Comparison of ENCODE assay signal across 8 cellular contexts in genomic region chr7:26202019-26202985, GRCh38. TPM values are rescaled to one million over a fixed set of nuclear protein-coding genes. Genes with fewer than 3 reads are reported as not detected.
DNase-seq lines count a peak whose midpoint lies in the region; ATAC-seq, FAIRE-seq and TF ChIP-seq lines count a peak whose summit lies in the region.

No MANE protein-coding gene starts in this region.

- intact Hi-C loops in HepG2 (cut with micrococcal nuclease; ENCODE audit: unreplicated experiment) = loop anchor here (5.0 kb wide), 3 partner anchors 90 to 165 kb away; partner anchors contain the start of gene SNX10

- TF ChIP-seq EP300 in HepG2 (IDR thresholded peaks at IDR 0.05; ENCODE audit: low read depth in 2 of 2, low read length in 2 of 2) (no peak), HepG2 (CRISPR knock-in tag; IDR thresholded peaks at IDR 0.05; ENCODE audit: borderline replicate concordance) (no peak)

- peaks cover 61% of the 10 kb centered on the region for H4K20me1 ChIP-seq in HepG2 (ENCODE audit: insufficient read depth, low read length)

- no peaks in the 10 kb centered on the region; a peak in 1 of 5 replicates for H3K27me3 ChIP-seq in HepG2 (ENCODE audit: control insufficient read depth in 1 of 2, insufficient read depth in 2 of 2, low read length in 2 of 2)

- peak overlapping the region; percentile 91 to 99 (median 98) for H3K4me3 ChIP-seq in HepG2 (replicated peaks in 1 of 3; ENCODE audit: insufficient read depth in 1 of 3, low read depth in 2 of 3, low read length in 3 of 3)

- no peaks in the 10 kb centered on the region for H3K9me3 ChIP-seq in HepG2 (ENCODE audit: low read length)

- POLR2A ChIA-PET in HepG2 (lab: Yijun Ruan, JAX) = interaction anchor here (1.1 to 5.8 kb wide), 9 partner anchors 8 to 160 kb away, joined by 4 to 40 read pairs (median 7); partner anchors contain the start of gene NFE2L3

- in situ Hi-C loops in KBM-7 (cut with MboI; ENCODE audit: low pct_unique_long_range_greater_than_20kb, low sequenced_read_pairs) = no loop called here
- in situ Hi-C loops in HepG2 (cut with HindIII; ENCODE audit: extremely low pct_ligation_motif_present, low pct_unique_long_range_greater_than_20kb) = loop anchor here (10.0 kb wide), 1 partner anchor 162 kb away; no protein-coding TSS in a partner anchor

- TF ChIP-seq CTCF in HepG2 (CRISPR knock-in tag; IDR thresholded peaks at IDR 0.05) = no peak

- BruUV-seq in HepG2 (replicated peaks; lab: Mats Ljungman, UMichigan) = no TSS peak

- H3K79me2 ChIP-seq in HepG2 (ENCODE audit: insufficient read depth, low read length) = peaks cover 89% of the 10 kb centered on the region

- FAIRE-seq in HepG2 (lab: Jason Lieb, UNC) (no peak), GM12891 (lab: Jason Lieb, UNC) (no peak)

- peaks cover 35% of the 10 kb centered on the region for H3K4me1 ChIP-seq in HepG2 (ENCODE audit: insufficient read depth, low read length)

- DNase-seq in activated T-cell treated with anti-CD3 and anti-CD28 coated beads for 1 hour (ENCODE audit: low read depth) = peak; percentile 53
- DNase-seq in activated T-cell treated with anti-CD3 and anti-CD28 coated beads, Interleukin-2, amount 50 U/mL, for 1 hour = no peak
- DNase-seq in KBM-7 = peak; percentile 69
- peak; percentile 32 for DNase-seq in activated CD4-positive, CD25-positive, alpha-beta regulatory T cell treated with anti-CD3 and anti-CD28 coated beads, Interleukin-2, amount 50 U/mL, for 16 hours (ENCODE audit: low read depth, low spot score)
- DNase-seq in HepG2 (ENCODE audit: low spot score) = no peak
- DNase-seq in stimulated activated CD4-positive, alpha-beta T cell treated with anti-CD3 and anti-CD28 coated beads, Interleukin-2, amount 100 ng/mL, for 24 hours = peak; percentile 71 to 76
- DNase-seq in GM12891 (ENCODE audit: insufficient read length, low spot score) = no peak

- WGBS in HepG2 (ENCODE audit: low lambda C conversion rate) = 1% methylated on average over 16 of the region's 68 CpGs

- TF ChIP-seq RAD21 in HepG2 (CRISPR knock-in tag; IDR thresholded peaks at IDR 0.05) = peak; percentile 8; the same call in 1 of the 2 replicates

- peak; percentile 37 for ATAC-seq in HepG2

- H3K36me3 ChIP-seq in HepG2 (replicated peaks in 1 of 2; ENCODE audit: control insufficient read depth in 1 of 2, insufficient read depth in 2 of 2, low read length in 2 of 2) = peaks cover 4 to 20% of the 10 kb centered on the region in 2 experiments

- H3K27ac ChIP-seq in cingulate gyrus (ENCODE audit: low read depth, low read length) = peak overlapping the region; percentile 100
- H3K27ac ChIP-seq in HepG2 (ENCODE audit: extremely low read length, insufficient read depth, low read length) = peak overlapping the region; percentile 99

- peak overlapping the region; percentile 98 for H3K9ac ChIP-seq in HepG2 (ENCODE audit: insufficient read depth, low read depth, low read length)

- H2AFZ ChIP-seq in HepG2 (ENCODE audit: low read length) = no peak overlapping the region

- peak overlapping the region; percentile 87 for H3K4me2 ChIP-seq in HepG2 (ENCODE audit: low read depth, low read length)

- TF ChIP-seq POLR2A in HepG2 (IDR thresholded peaks at IDR 0.05; ENCODE audit: insufficient read depth in 1 of 2, low read depth in 2 of 2, low read length in 2 of 2) (peak in 1 of 2 experiments; percentile 35; a peak in 2 of 4 replicates), GM12891 (IDR thresholded peaks at IDR 0.05; ENCODE audit: low read depth, low read length) (no peak)

- CTCF ChIA-PET in HepG2 (lab: Yijun Ruan, JAX; ENCODE audit: low intra/inter-chr PET ratio, low total read pairs) = no interaction called here

TF ChIP-seq in HepG2, 621 proteins besides CTCF, POLR2A, EP300 and RAD21 (continues in another document):
- TF ChIP-seq ZBTB7A (CRISPR knock-in tag; IDR thresholded peaks at IDR 0.05) (no peak), FOSL2 (CRISPR knock-in tag; IDR thresholded peaks at IDR 0.05) (no peak)

TF ChIP-seq in GM12891, 5 proteins besides CTCF, POLR2A, EP300 and RAD21 (continues in another document):
- no peak for TF ChIP-seq POLR2AphosphoS5 (IDR thresholded peaks at IDR 0.05; ENCODE audit: low read depth, low read length)
- TF ChIP-seq TAF1 (IDR thresholded peaks at IDR 0.05; ENCODE audit: low read depth, low read length) = no peak
- no peak for TF ChIP-seq POU2F2 (IDR thresholded peaks at IDR 0.05; ENCODE audit: low read depth, low read length)

RNA-seq across cellular contexts. Expression of gene CBX3, which starts 0.8 kb away (rescaled TPM):
- total RNA-seq in HepG2 (2016; rRNA removed; fragmentation: Illumina TruSeq; extraction: Trizol) = 249 and 355 TPM in 2 replicates
- 79.1 and 86.5 TPM in 2 replicates for total RNA-seq in HepG2 (2016; cell fraction: cytosol; rRNA removed; fragmentation: Illumina TruSeq; extraction: Trizol; ENCODE audit: low read depth)
- total RNA-seq in HepG2 (2016; cell fraction: insoluble cytoplasmic fraction; rRNA removed; fragmentation: Illumina TruSeq; extraction: Trizol) = 257 and 354 TPM in 2 replicates
- total RNA-seq in HepG2 (2016; cell fraction: membrane; rRNA removed; fragmentation: Illumina TruSeq; extraction: Trizol) = 129 and 141 TPM in 2 replicates
- total RNA-seq in HepG2 (2016; cell fraction: nucleus; rRNA removed; fragmentation: Illumina TruSeq; extraction: Trizol) = 151 and 169 TPM in 2 replicates
- polyA plus RNA-seq in HepG2 (2011; rRNA removed) = 36.3 and 53.9 TPM in 2 replicates
- polyA plus RNA-seq in HepG2 (2011; cell fraction: cytosol; rRNA removed) = 17.4 and 18.2 TPM in 2 replicates
- 60.4 and 70.5 TPM in 2 replicates for polyA plus RNA-seq in HepG2 (2011; cell fraction: nucleus; rRNA removed)
- 123 and 165 TPM in 2 replicates for polyA plus RNA-seq in HepG2 (2012)
- polyA plus RNA-seq in HepG2 (2016; cell fraction: cytosol; fragmentation: Illumina TruSeq; extraction: Trizol; ENCODE audit: low read depth) = 76.0 and 83.8 TPM in 2 replicates
- 424 and 453 TPM in 2 replicates for polyA plus RNA-seq in HepG2 (2016; cell fraction: insoluble cytoplasmic fraction; fragmentation: Illumina TruSeq; extraction: Trizol; ENCODE audit: low read depth)
- polyA plus RNA-seq in HepG2 (2016; cell fraction: membrane; fragmentation: Illumina TruSeq; extraction: Trizol; ENCODE audit: low read depth) = 117 TPM in 2 replicates
- 228 and 229 TPM in 2 replicates for polyA plus RNA-seq in HepG2 (2016; cell fraction: nucleus; fragmentation: Illumina TruSeq; extraction: Trizol; ENCODE audit: insufficient read depth, low read depth)
- 10.5 and 24.1 TPM in 2 replicates for polyA minus RNA-seq in HepG2 (2011; rRNA and poly(A)+ RNA removed; ENCODE audit: low replicate concordance)
- 15.5 and 20.0 TPM in 2 replicates for polyA minus RNA-seq in HepG2 (2011; cell fraction: cytosol; rRNA and poly(A)+ RNA removed)
- 110 and 122 TPM in 2 replicates for polyA minus RNA-seq in HepG2 (2011; cell fraction: nucleus; rRNA and poly(A)+ RNA removed)
- 172 TPM for polyA plus RNA-seq in GM12891 (2012; ENCODE audit: low read depth, missing spikeins)

RNA-seq across cellular contexts. Expression of gene HNRNPA2B1, which starts 1.8 kb away (rescaled TPM):
- total RNA-seq in HepG2 (2016; rRNA removed; fragmentation: Illumina TruSeq; extraction: Trizol) = 412 and 636 TPM in 2 replicates
- 31.5 and 36.0 TPM in 2 replicates for total RNA-seq in HepG2 (2016; cell fraction: cytosol; rRNA removed; fragmentation: Illumina TruSeq; extraction: Trizol; ENCODE audit: low read depth)
- 434 and 632 TPM in 2 replicates for total RNA-seq in HepG2 (2016; cell fraction: insoluble cytoplasmic fraction; rRNA removed; fragmentation: Illumina TruSeq; extraction: Trizol)
- 69.3 and 71.5 TPM in 2 replicates for total RNA-seq in HepG2 (2016; cell fraction: membrane; rRNA removed; fragmentation: Illumina TruSeq; extraction: Trizol)
- 305 and 307 TPM in 2 replicates for total RNA-seq in HepG2 (2016; cell fraction: nucleus; rRNA removed; fragmentation: Illumina TruSeq; extraction: Trizol)
- polyA plus RNA-seq in HepG2 (2011; rRNA removed) = 144 and 193 TPM in 2 replicates
- polyA plus RNA-seq in HepG2 (2011; cell fraction: cytosol; rRNA removed) = 105 and 119 TPM in 2 replicates
- polyA plus RNA-seq in HepG2 (2011; cell fraction: nucleus; rRNA removed) = 173 and 254 TPM in 2 replicates
- 348 and 727 TPM in 2 replicates for polyA plus RNA-seq in HepG2 (2012)
- 50.3 and 54.5 TPM in 2 replicates for polyA plus RNA-seq in HepG2 (2016; cell fraction: cytosol; fragmentation: Illumina TruSeq; extraction: Trizol; ENCODE audit: low read depth)
- polyA plus RNA-seq in HepG2 (2016; cell fraction: insoluble cytoplasmic fraction; fragmentation: Illumina TruSeq; extraction: Trizol; ENCODE audit: low read depth) = 1,958 and 2,163 TPM in 2 replicates
- 95.2 and 104 TPM in 2 replicates for polyA plus RNA-seq in HepG2 (2016; cell fraction: membrane; fragmentation: Illumina TruSeq; extraction: Trizol; ENCODE audit: low read depth)
- 1,155 and 1,186 TPM in 2 replicates for polyA plus RNA-seq in HepG2 (2016; cell fraction: nucleus; fragmentation: Illumina TruSeq; extraction: Trizol; ENCODE audit: insufficient read depth, low read depth)
- 47.8 and 128 TPM in 2 replicates for polyA minus RNA-seq in HepG2 (2011; rRNA and poly(A)+ RNA removed; ENCODE audit: low replicate concordance)
- 103 and 153 TPM in 2 replicates for polyA minus RNA-seq in HepG2 (2011; cell fraction: cytosol; rRNA and poly(A)+ RNA removed)
- polyA minus RNA-seq in HepG2 (2011; cell fraction: nucleus; rRNA and poly(A)+ RNA removed) = 372 and 389 TPM in 2 replicates
- polyA plus RNA-seq in GM12891 (2012; ENCODE audit: low read depth, missing spikeins) = 848 TPM

RNA-seq across cellular contexts. Expression of gene NFE2L3, which starts 50.3 kb away (rescaled TPM):
- total RNA-seq in HepG2 (2016; rRNA removed; fragmentation: Illumina TruSeq; extraction: Trizol) = 8.8 and 19.4 TPM in 2 replicates
- 0.53 and 1.2 TPM in 2 replicates for total RNA-seq in HepG2 (2016; cell fraction: cytosol; rRNA removed; fragmentation: Illumina TruSeq; extraction: Trizol; ENCODE audit: low read depth)
- total RNA-seq in HepG2 (2016; cell fraction: insoluble cytoplasmic fraction; rRNA removed; fragmentation: Illumina TruSeq; extraction: Trizol) = 9.2 and 13.8 TPM in 2 replicates
- total RNA-seq in HepG2 (2016; cell fraction: membrane; rRNA removed; fragmentation: Illumina TruSeq; extraction: Trizol) = 2.0 and 3.5 TPM in 2 replicates
- 13.7 and 26.6 TPM in 2 replicates for total RNA-seq in HepG2 (2016; cell fraction: nucleus; rRNA removed; fragmentation: Illumina TruSeq; extraction: Trizol)
- 8.9 and 11.4 TPM in 2 replicates for polyA plus RNA-seq in HepG2 (2011; rRNA removed)
- polyA plus RNA-seq in HepG2 (2011; cell fraction: cytosol; rRNA removed) = 4.1 and 7.8 TPM in 2 replicates
- 1.6 and 2.1 TPM in 2 replicates for polyA plus RNA-seq in HepG2 (2011; cell fraction: nucleus; rRNA removed)
- polyA plus RNA-seq in HepG2 (2012) = 10.7 and 12.2 TPM in 2 replicates
- 0.64 and 0.67 TPM in 2 replicates for polyA plus RNA-seq in HepG2 (2016; cell fraction: cytosol; fragmentation: Illumina TruSeq; extraction: Trizol; ENCODE audit: low read depth)
- 8.0 and 8.2 TPM in 2 replicates for polyA plus RNA-seq in HepG2 (2016; cell fraction: insoluble cytoplasmic fraction; fragmentation: Illumina TruSeq; extraction: Trizol; ENCODE audit: low read depth)
- 1.1 and 1.3 TPM in 2 replicates for polyA plus RNA-seq in HepG2 (2016; cell fraction: membrane; fragmentation: Illumina TruSeq; extraction: Trizol; ENCODE audit: low read depth)
- polyA plus RNA-seq in HepG2 (2016; cell fraction: nucleus; fragmentation: Illumina TruSeq; extraction: Trizol; ENCODE audit: insufficient read depth, low read depth) = 19.6 and 24.6 TPM in 2 replicates
- 0.07 and 5.9 TPM in 2 replicates for polyA minus RNA-seq in HepG2 (2011; rRNA and poly(A)+ RNA removed; ENCODE audit: low replicate concordance)
- 7.8 and 8.8 TPM in 2 replicates for polyA minus RNA-seq in HepG2 (2011; cell fraction: cytosol; rRNA and poly(A)+ RNA removed)
- polyA minus RNA-seq in HepG2 (2011; cell fraction: nucleus; rRNA and poly(A)+ RNA removed) = 3.7 and 7.1 TPM in 2 replicates
- polyA plus RNA-seq in GM12891 (2012; ENCODE audit: low read depth, missing spikeins) = 7.2 TPM

Comparison
In these comparisons a context has a peak if more than half of its experiments do, and no peak if none do; other contexts are left out.
1. DNase-seq: peak in activated T-cell treated with anti-CD3 and anti-CD28 coated beads for 1 hour (single experiment), KBM-7 (single experiment), activated CD4-positive, CD25-positive, alpha-beta regulatory T cell treated with anti-CD3 and anti-CD28 coated beads, Interleukin-2, amount 50 U/mL, for 16 hours (single experiment) and stimulated activated CD4-positive, alpha-beta T cell treated with anti-CD3 and anti-CD28 coated beads, Interleukin-2, amount 100 ng/mL, for 24 hours (2 of 2); none in activated T-cell treated with anti-CD3 and anti-CD28 coated beads, Interleukin-2, amount 50 U/mL, for 1 hour (single experiment), HepG2 (single experiment) and GM12891 (single experiment).